ENCODE assay signal across 8 cellular contexts in genomic region chr11:123454060-123454651, GRCh38. TPM values are rescaled to one million over a fixed set of nuclear protein-coding genes. Genes with fewer than 3 reads are reported as not detected.
DNase-seq lines count a peak whose midpoint lies in the region; ATAC-seq and TF ChIP-seq lines count a peak whose summit lies in the region.

No MANE protein-coding gene starts in this region.

- H3K4me3 Mint-ChIP-seq in activated naive CD4-positive, alpha-beta T cell treated with anti-CD3 and anti-CD28 coated beads, Interleukin-2, amount 50 U/mL, for 24 hours, result peak overlapping the region; percentile 8

- DNase-seq in EH (ENCODE audit: low read depth) (peak; percentile 88), renal cortical epithelial cell (ENCODE audit: low read depth) (peak; percentile 42), middle frontal gyrus (ENCODE audit: extremely low spot score, low spot score) (no peak)

- no peaks in the 10 kb centered on the region for H3K27me3 Mint-ChIP-seq in activated naive CD4-positive, alpha-beta T cell treated with anti-CD3 and anti-CD28 coated beads, Interleukin-2, amount 50 U/mL, for 24 hours

- no peak for ATAC-seq in GM21786 (IDR thresholded peaks at IDR 0.05; ENCODE audit: unreplicated experiment)
- ATAC-seq in HG03432 (IDR thresholded peaks at IDR 0.05; ENCODE audit: unreplicated experiment), result no peak
- no peak for ATAC-seq in HG03097 (IDR thresholded peaks at IDR 0.05; ENCODE audit: low FRiP score, unreplicated experiment)

- H3K36me3 Mint-ChIP-seq in activated naive CD4-positive, alpha-beta T cell treated with anti-CD3 and anti-CD28 coated beads, Interleukin-2, amount 50 U/mL, for 24 hours, result no peaks in the 10 kb centered on the region

- H3K27ac Mint-ChIP-seq in activated naive CD4-positive, alpha-beta T cell treated with anti-CD3 and anti-CD28 coated beads, Interleukin-2, amount 50 U/mL, for 24 hours, result peak overlapping the region; percentile 56

- H3K9me3 Mint-ChIP-seq in activated naive CD4-positive, alpha-beta T cell treated with anti-CD3 and anti-CD28 coated beads, Interleukin-2, amount 50 U/mL, for 24 hours, result no peaks in the 10 kb centered on the region

- H3K4me1 Mint-ChIP-seq in activated naive CD4-positive, alpha-beta T cell treated with anti-CD3 and anti-CD28 coated beads, Interleukin-2, amount 50 U/mL, for 24 hours, result peaks cover 28% of the 10 kb centered on the region

TF ChIP-seq in PFSK-1, 5 proteins besides CTCF, POLR2A, EP300 and RAD21:
- TF ChIP-seq TAF1 (IDR thresholded peaks at IDR 0.05; ENCODE audit: borderline replicate concordance, insufficient read depth, low read length), result peak; percentile 17; the same call in 1 of the 2 replicates
- no peak for TF ChIP-seq REST (IDR thresholded peaks at IDR 0.05; ENCODE audit: insufficient read depth in 1 of 2, low read depth in 2 of 2, low read length in 2 of 2)
- TF ChIP-seq SIN3A (IDR thresholded peaks at IDR 0.05; ENCODE audit: borderline replicate concordance, insufficient read depth, low read length), result no peak
- peak; percentile 76 for TF ChIP-seq FOXP2 (optimal IDR thresholded peaks at IDR 0.05; ENCODE audit: borderline replicate concordance, extremely low read depth, extremely low read length, insufficient read depth)

RNA-seq across cellular contexts. Expression of gene GRAMD1B, which starts 24.1 kb away (rescaled TPM):
- polyA plus RNA-seq in PFSK-1 (2012; ENCODE audit: insufficient read length, low read depth), result 95.6 TPM
- total RNA-seq in renal cortical epithelial cell, result 0.69 and 2.0 TPM in 2 replicates
